In genomic region chr18:5900249-5900648, GRCh38 we compare ENCODE assay signal across 1 cellular context.
TF ChIP-seq lines count a peak whose summit lies in the region.

No MANE protein-coding gene starts in this region.

TF ChIP-seq in IMR-90, 13 proteins besides CTCF, POLR2A, EP300 and RAD21 (continued from another document):
- TF ChIP-seq USF2 (IDR thresholded peaks at IDR 0.05; ENCODE audit: low read depth, low read length) = no peak
TF ChIP-seq in IMR-90: peak in this region for 3.
